ENCODE assay signal across 21 cellular contexts in the genomic region with DNA sequence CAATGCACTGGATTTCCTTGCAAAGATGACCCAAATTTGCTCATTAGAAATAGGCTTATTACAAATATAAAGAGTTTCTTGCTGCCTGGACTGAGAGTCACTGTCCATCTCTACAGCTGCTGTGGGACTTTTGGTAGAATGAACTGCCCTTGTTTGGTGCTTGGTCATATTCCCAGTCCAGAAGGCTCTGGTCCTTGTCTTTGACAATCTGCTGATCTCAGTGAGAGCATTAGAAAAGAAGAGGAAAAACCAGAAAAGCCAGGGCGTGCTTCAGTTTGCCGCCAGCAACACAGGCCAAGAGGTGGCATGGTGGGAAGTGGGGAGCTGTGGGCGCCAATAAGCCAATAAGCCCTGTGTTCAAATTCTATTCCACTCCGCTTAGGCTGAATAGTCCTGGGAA. TPM values are rescaled to one million over a fixed set of nuclear protein-coding genes. Genes with fewer than 3 reads are reported as not detected.
DNase-seq lines count a peak whose midpoint lies in the region; ATAC-seq, FAIRE-seq and TF ChIP-seq lines count a peak whose summit lies in the region.
"Had no signal": no experiment of that assay in that cellular context is flagged by ENCODE, and none has a peak within 500 bp of the region (broad histone marks: within the 10 kb centered on the region; RNA-seq: fewer than 3 reads in every experiment).

No MANE protein-coding gene starts in this region.

- no peak overlapping the region for H3K27ac Mint-ChIP-seq in activated CD4-positive, alpha-beta T cell treated with anti-CD3 and anti-CD28 coated beads, Interleukin-2, amount 10 ng/mL, durations not matched to agents 24 days and 14 days
- H3K27ac Mint-ChIP-seq: CD8-positive, alpha-beta T cell had no signal

- H3K4me1 Mint-ChIP-seq in activated CD4-positive, alpha-beta T cell treated with anti-CD3 and anti-CD28 coated beads, Interleukin-2, amount 10 ng/mL, durations not matched to agents 24 days and 14 days = peaks cover 3% of the 10 kb centered on the region

- no peaks in the 10 kb centered on the region for H3K9me3 ChIP-seq in pancreas

- no peaks in the 10 kb centered on the region for H3K27me3 ChIP-seq in pancreas

- no peak for FAIRE-seq in pancreas (lab: Jason Lieb, UNC)
- FAIRE-seq: GM12878, H54, HepG2, RCC 7860 had no signal

- no peak overlapping the region for H3K27ac ChIP-seq in pancreas

- H3K36me3 Mint-ChIP-seq in activated CD4-positive, alpha-beta T cell treated with anti-CD3 and anti-CD28 coated beads, Interleukin-2, amount 10 ng/mL, durations not matched to agents 24 days and 14 days (ENCODE audit: low read depth) = peaks cover 5% of the 10 kb centered on the region
- H3K36me3 Mint-ChIP-seq: CD8-positive, alpha-beta T cell had no signal

- peaks cover 0 to 5% (median 3%) of the 10 kb centered on the region in 3 donors for H3K4me1 ChIP-seq in pancreas

- intact Hi-C loops in activated CD4-positive, alpha-beta T cell treated with anti-CD3 and anti-CD28 coated beads, Interleukin-2, amount 10 ng/mL, durations not matched to agents 24 days and 14 days (cut with micrococcal nuclease) = no loop called here
- intact Hi-C loops in head of caudate nucleus (cut with DNase I) = no loop called here
- intact Hi-C loops in pancreas (cut with DNase I) = loop anchor here in 2 of 3 donors (5.0 to 10.0 kb wide), 2 partner anchors 563 to 566 kb away; no protein-coding TSS in a partner anchor

- no peaks in the 10 kb centered on the region for H3K9me3 Mint-ChIP-seq in activated CD4-positive, alpha-beta T cell treated with anti-CD3 and anti-CD28 coated beads, Interleukin-2, amount 10 ng/mL, durations not matched to agents 24 days and 14 days
- H3K9me3 Mint-ChIP-seq: CD8-positive, alpha-beta T cell had no signal

- H3K36me3 ChIP-seq in pancreas = no peaks in the 10 kb centered on the region

- TF ChIP-seq CTCF in pancreas (IDR thresholded peaks at IDR 0.05) = no peak

- no peaks in the 10 kb centered on the region for H3K27me3 Mint-ChIP-seq in activated CD4-positive, alpha-beta T cell treated with anti-CD3 and anti-CD28 coated beads, Interleukin-2, amount 10 ng/mL, durations not matched to agents 24 days and 14 days

- DNase-seq in activated CD4-positive, alpha-beta T cell treated with anti-CD3 and anti-CD28 coated beads, Interleukin-2, amount 10 ng/mL, durations not matched to agents 24 days and 14 days = peak; percentile 21
- DNase-seq in activated CD4-positive, alpha-beta T cell treated with anti-CD3 and anti-CD28 coated beads, Interleukin-2, amount 50 U/mL, for 4 hours = no peak
- DNase-seq in head of caudate nucleus = peak in 30 of 42 donors; percentile 9 to 79 (median 48)
- DNase-seq in pons (ENCODE audit: low spot score) = peak; percentile 92
- DNase-seq in GM19238 (ENCODE audit: insufficient read length, low spot score) = no peak
- no peak for DNase-seq in glomerular visceral epithelial cell (ENCODE audit: extremely low spot score)
- DNase-seq in pancreas = no peak
- DNase-seq: Calu3; CD8-positive, alpha-beta T cell; NCI-H1048; NCI-H1436; NCI-H1930; NCI-H2171; NK-92 treated with Interleukin-12 subunit alpha and Interleukin-12 subunit beta, amount 100 ng/mL, for 24 hours had no signal

- no peak overlapping the region for H3K4me3 ChIP-seq in pancreas
- H3K4me3 ChIP-seq: GM12878 had no signal

- WGBS in pancreas, 2 donors = 82 to 87% methylated on average over 4 of the region's 4 CpGs

- H3K4me3 Mint-ChIP-seq in activated CD4-positive, alpha-beta T cell treated with anti-CD3 and anti-CD28 coated beads, Interleukin-2, amount 10 ng/mL, durations not matched to agents 24 days and 14 days = no peak overlapping the region
- H3K4me3 Mint-ChIP-seq: CD8-positive, alpha-beta T cell had no signal

- no peak for ATAC-seq in GM18517 (IDR thresholded peaks at IDR 0.05; ENCODE audit: unreplicated experiment)
- no peak for ATAC-seq in pancreas
- ATAC-seq: CD8-positive, alpha-beta T cell; GM12878; HepG2; Right ventricle myocardium inferior had no signal

RNA-seq across cellular contexts. Expression of gene PARVA, which starts 48.2 kb away (rescaled TPM):
- total RNA-seq in activated CD4-positive, alpha-beta T cell treated with anti-CD3 and anti-CD28 coated beads, Interleukin-2, amount 10 ng/mL, durations not matched to agents 24 days and 14 days = not detected in 2 replicates
- total RNA-seq in pancreas = 10 to 100 TPM; 37.5 to 61.9 (median 47.6) TPM
- 10 to 100 TPM; 12.4 to 13.5 TPM for polyA plus RNA-seq in pancreas
- total RNA-seq: OCI-LY7 had no signal

Comparison
In these comparisons a context has a peak if more than half of its experiments do, and no peak if none do; other contexts are left out.
1. DNase-seq: peak in activated CD4-positive, alpha-beta T cell treated with anti-CD3 and anti-CD28 coated beads, Interleukin-2, amount 10 ng/mL, durations not matched to agents 24 days and 14 days (single experiment), head of caudate nucleus (30 of 42) and pons (single experiment); none in activated CD4-positive, alpha-beta T cell treated with anti-CD3 and anti-CD28 coated beads, Interleukin-2, amount 50 U/mL, for 4 hours (0 of 2), GM19238 (single experiment), glomerular visceral epithelial cell (single experiment) and pancreas (0 of 6).
2. RNA of gene PARVA, which starts 48.2 kb away (total RNA-seq): 37.5 to 61.9 TPM in pancreas; not detected in activated CD4-positive, alpha-beta T cell treated with anti-CD3 and anti-CD28 coated beads, Interleukin-2, amount 10 ng/mL, durations not matched to agents 24 days and 14 days; every median in the first group is over 10 times any median in the second.
3. intact Hi-C loops: an anchor here in pancreas (5.0 to 10.0 kb wide); none called in activated CD4-positive, alpha-beta T cell treated with anti-CD3 and anti-CD28 coated beads, Interleukin-2, amount 10 ng/mL, durations not matched to agents 24 days and 14 days and head of caudate nucleus.